In genomic region chr6:26403888-26404287, GRCh38 we compare ENCODE assay signal across 13 cellular contexts. TPM values are rescaled to one million over a fixed set of nuclear protein-coding genes. Genes with fewer than 3 reads are reported as not detected.
DNase-seq lines count a peak whose midpoint lies in the region; ATAC-seq and TF ChIP-seq lines count a peak whose summit lies in the region.
"Had no signal": no experiment of that assay in that cellular context is flagged by ENCODE, and none has a peak within 500 bp of the region (broad histone marks: within the 10 kb centered on the region; RNA-seq: fewer than 3 reads in every experiment).

No MANE protein-coding gene starts in this region.

- peak overlapping the region; percentile 7 for H3K4me2 ChIP-seq in fibroblast of lung (ENCODE audit: extremely low read depth, insufficient read depth, low read length)

- POLR2A ChIA-PET in WTC11 (lab: Charles Lee): no interaction called here

- H3K79me2 ChIP-seq in fibroblast of lung (ENCODE audit: control insufficient read depth, insufficient read depth, low read length): no peaks in the 10 kb centered on the region

- peak; percentile 49 for ATAC-seq in WTC11
- ATAC-seq in stimulated activated memory B cell treated with anti-CD40 and anti-IgM and Interleukin-4, amounts not matched to agents 10 μg/mL and 1 μg/mL and 100 μg/mL, for 72 hours: no peak
- ATAC-seq: gastroesophageal sphincter, mucosa of descending colon had no signal

- peaks cover 57% of the 10 kb centered on the region for H3K4me1 Mint-ChIP-seq in activated naive CD4-positive, alpha-beta T cell treated with anti-CD3 and anti-CD28 coated beads, Interleukin-2, amount 10 ng/mL, durations not matched to agents 7 days and 5 days
- peaks cover 22% of the 10 kb centered on the region for H3K4me1 Mint-ChIP-seq in WTC11
- peaks cover 55% of the 10 kb centered on the region for H3K4me1 Mint-ChIP-seq in stimulated activated memory B cell treated with anti-CD40 and anti-IgM and Interleukin-4, amounts not matched to agents 10 μg/mL and 1 μg/mL and 100 μg/mL, for 72 hours

- H3K4me3 ChIP-seq in fibroblast of lung (replicated peaks in 1 of 4; ENCODE audit: control extremely low read depth in 1 of 4, insufficient read depth in 1 of 4, low read depth in 3 of 4, low read length in 4 of 4): peak overlapping the region in 1 of 4 experiments; percentile 2
- H3K4me3 ChIP-seq: mucosa of descending colon had no signal

- H3K4me1 ChIP-seq in fibroblast of lung (ENCODE audit: control insufficient read depth, extremely low read depth, insufficient read depth, low read length): no peaks in the 10 kb centered on the region

- H3K27me3 Mint-ChIP-seq in activated naive CD4-positive, alpha-beta T cell treated with anti-CD3 and anti-CD28 coated beads, Interleukin-2, amount 10 ng/mL, durations not matched to agents 7 days and 5 days: no peaks in the 10 kb centered on the region
- H3K27me3 Mint-ChIP-seq in WTC11 (ENCODE audit: low read depth): no peaks in the 10 kb centered on the region
- no peaks in the 10 kb centered on the region for H3K27me3 Mint-ChIP-seq in stimulated activated memory B cell treated with anti-CD40 and anti-IgM and Interleukin-4, amounts not matched to agents 10 μg/mL and 1 μg/mL and 100 μg/mL, for 72 hours

- no peak overlapping the region for H2AFZ ChIP-seq in fibroblast of lung (ENCODE audit: low read length)

- H3K27ac ChIP-seq in fibroblast of lung (ENCODE audit: insufficient read depth, low read length): no peak overlapping the region
- H3K27ac ChIP-seq: gastroesophageal sphincter, Peyer's patch had no signal

- no peak for DNase-seq in activated naive CD4-positive, alpha-beta T cell treated with anti-CD3 and anti-CD28 coated beads, Interleukin-2, amount 10 ng/mL, durations not matched to agents 7 days and 5 days
- DNase-seq in activated naive CD4-positive, alpha-beta T cell treated with anti-CD3 and anti-CD28 coated beads, Interleukin-2, amount 50 U/mL, for 16 hours: no peak
- DNase-seq in WTC11 (ENCODE audit: low spot score): no peak
- DNase-seq in fibroblast of lung (ENCODE audit: low read depth in 2 of 2): no peak
- no peak for DNase-seq in activated gamma-delta T cell treated with Interleukin-2 at 50 U/mL for 16 hours
- no peak for DNase-seq in stimulated activated CD4-positive, alpha-beta T cell treated with anti-CD3 and anti-CD28 coated beads, Interleukin-1b, Interleukin-23, amount 100 ng/mL, for 48 hours
- DNase-seq in GM19238 (ENCODE audit: insufficient read length, low spot score): no peak
- DNase-seq: mucosa of descending colon, NCI-H146, NCI-H510A treated with DMSO at 0.1 percent for 48 hours, Peyer's patch had no signal

- H3K9me3 ChIP-seq in fibroblast of lung (ENCODE audit: control insufficient read depth, insufficient read depth, low read depth, low read length): no peaks in the 10 kb centered on the region
- H3K9me3 ChIP-seq: gastroesophageal sphincter, mucosa of descending colon, Peyer's patch had no signal

- peaks cover 43% of the 10 kb centered on the region for H3K36me3 Mint-ChIP-seq in activated naive CD4-positive, alpha-beta T cell treated with anti-CD3 and anti-CD28 coated beads, Interleukin-2, amount 10 ng/mL, durations not matched to agents 7 days and 5 days
- no peaks in the 10 kb centered on the region for H3K36me3 Mint-ChIP-seq in WTC11
- peaks cover 29% of the 10 kb centered on the region for H3K36me3 Mint-ChIP-seq in stimulated activated memory B cell treated with anti-CD40 and anti-IgM and Interleukin-4, amounts not matched to agents 10 μg/mL and 1 μg/mL and 100 μg/mL, for 72 hours

- peak overlapping the region; percentile 96 for H3K4me3 Mint-ChIP-seq in activated naive CD4-positive, alpha-beta T cell treated with anti-CD3 and anti-CD28 coated beads, Interleukin-2, amount 10 ng/mL, durations not matched to agents 7 days and 5 days
- no peak overlapping the region for H3K4me3 Mint-ChIP-seq in WTC11
- peak overlapping the region; percentile 23 for H3K4me3 Mint-ChIP-seq in stimulated activated memory B cell treated with anti-CD40 and anti-IgM and Interleukin-4, amounts not matched to agents 10 μg/mL and 1 μg/mL and 100 μg/mL, for 72 hours

- H3K9me3 Mint-ChIP-seq in activated naive CD4-positive, alpha-beta T cell treated with anti-CD3 and anti-CD28 coated beads, Interleukin-2, amount 10 ng/mL, durations not matched to agents 7 days and 5 days: no peaks in the 10 kb centered on the region
- H3K9me3 Mint-ChIP-seq in WTC11: no peaks in the 10 kb centered on the region
- H3K9me3 Mint-ChIP-seq in stimulated activated memory B cell treated with anti-CD40 and anti-IgM and Interleukin-4, amounts not matched to agents 10 μg/mL and 1 μg/mL and 100 μg/mL, for 72 hours: no peaks in the 10 kb centered on the region

- no peaks in the 10 kb centered on the region for H3K27me3 ChIP-seq in fibroblast of lung (ENCODE audit: control insufficient read depth, insufficient read depth, low read length)
- H3K27me3 ChIP-seq: gastroesophageal sphincter, Peyer's patch had no signal

- CTCF ChIA-PET in activated naive CD4-positive, alpha-beta T cell treated with anti-CD3 and anti-CD28 coated beads, Interleukin-2, amount 10 ng/mL, durations not matched to agents 7 days and 5 days (lab: Charles Lee): interaction anchor here (1.5 kb wide), 1 partner anchor 62 kb away, joined by 3 read pairs; no protein-coding TSS in a partner anchor
- CTCF ChIA-PET in WTC11 (lab: Charles Lee): no interaction called here

- H3K27ac Mint-ChIP-seq in activated naive CD4-positive, alpha-beta T cell treated with anti-CD3 and anti-CD28 coated beads, Interleukin-2, amount 10 ng/mL, durations not matched to agents 7 days and 5 days: peak overlapping the region; percentile 13
- peak overlapping the region; percentile 4; the same call in 1 of the 2 replicates for H3K27ac Mint-ChIP-seq in WTC11
- no peak overlapping the region for H3K27ac Mint-ChIP-seq in stimulated activated memory B cell treated with anti-CD40 and anti-IgM and Interleukin-4, amounts not matched to agents 10 μg/mL and 1 μg/mL and 100 μg/mL, for 72 hours

- H3K9ac ChIP-seq in fibroblast of lung (ENCODE audit: insufficient read depth, low read length): no peak overlapping the region

- H4K20me1 ChIP-seq in fibroblast of lung (ENCODE audit: control insufficient read depth, extremely low read depth, insufficient read depth, low read length): no peaks in the 10 kb centered on the region

- TF ChIP-seq CTCF in WTC11 (IDR thresholded peaks at IDR 0.05) (no peak), fibroblast of lung (conservative IDR thresholded peaks at IDR 0.05 in 1 of 2, IDR thresholded peaks at IDR 0.05 in 1 of 2; ENCODE audit: low read depth in 1 of 2, low read length in 2 of 2) (peak in 1 of 2 donors; percentile 2)

- H3K36me3 ChIP-seq in fibroblast of lung (ENCODE audit: control insufficient read depth, insufficient read depth, low read length): peaks cover 7% of the 10 kb centered on the region

TF ChIP-seq in WTC11, 78 proteins besides CTCF, POLR2A, EP300 and RAD21 (continues in another document):
- TF ChIP-seq FOXP1 (CRISPR knock-in tag; IDR thresholded peaks at IDR 0.05; ENCODE audit: borderline replicate concordance): no peak
- TF ChIP-seq JAZF1 (CRISPR knock-in tag; IDR thresholded peaks at IDR 0.05): no peak
- no peak for TF ChIP-seq ZNF512 (CRISPR knock-in tag; IDR thresholded peaks at IDR 0.05; ENCODE audit: borderline replicate concordance)

RNA-seq across cellular contexts. Expression of gene BTN3A1, which starts 1.8 kb away (rescaled TPM):
- total RNA-seq in WTC11 (2021) (4.5 to 7.3 TPM (median 7.2 TPM) in 3 replicates), fibroblast of lung (36.5 and 42.9 TPM in 2 replicates)
- polyA plus RNA-seq in fibroblast of lung: 19.8 and 31.6 TPM in 2 replicates
- polyA plus RNA-seq in fibroblast of lung (2012): 11.2 and 16.9 TPM in 2 replicates
- 16.1 and 40.2 TPM in 2 replicates for polyA minus RNA-seq in fibroblast of lung (ENCODE audit: low replicate concordance)

RNA-seq across cellular contexts. Expression of gene BTN2A2, which starts 21.0 kb away (rescaled TPM):
- total RNA-seq in WTC11 (2021) (15.6 to 18.0 TPM (median 16.2 TPM) in 3 replicates), fibroblast of lung (7.4 and 12.7 TPM in 2 replicates)
- 8.6 and 14.8 TPM in 2 replicates for polyA plus RNA-seq in fibroblast of lung
- polyA plus RNA-seq in fibroblast of lung (2012): 8.3 and 12.5 TPM in 2 replicates
- polyA minus RNA-seq in fibroblast of lung (ENCODE audit: low replicate concordance): 10.0 and 21.7 TPM in 2 replicates

RNA-seq across cellular contexts. Expression of gene BTN3A3, which starts 36.4 kb away (rescaled TPM):
- total RNA-seq in WTC11 (2021): 4.3 to 4.5 TPM (median 4.5 TPM) in 3 replicates
- total RNA-seq in fibroblast of lung: 27.7 and 33.7 TPM in 2 replicates
- 23.0 and 33.7 TPM in 2 replicates for polyA plus RNA-seq in fibroblast of lung
- polyA plus RNA-seq in fibroblast of lung (2012): 15.7 and 20.6 TPM in 2 replicates
- polyA minus RNA-seq in fibroblast of lung (ENCODE audit: low replicate concordance): 14.9 and 40.8 TPM in 2 replicates

RNA-seq across cellular contexts. Expression of gene BTN3A2, which starts 38.9 kb away (rescaled TPM):
- total RNA-seq in WTC11 (2021) (3.4 to 7.4 TPM (median 7.0 TPM) in 3 replicates), fibroblast of lung (21.6 and 21.8 TPM in 2 replicates)
- polyA plus RNA-seq in fibroblast of lung: 27.2 and 39.1 TPM in 2 replicates
- 19.1 and 24.8 TPM in 2 replicates for polyA plus RNA-seq in fibroblast of lung (2012)
- polyA minus RNA-seq in fibroblast of lung (ENCODE audit: low replicate concordance): 10.0 and 23.6 TPM in 2 replicates

RNA-seq across cellular contexts. Expression of gene BTN2A1, which starts 53.9 kb away (rescaled TPM):
- 9.3 to 9.9 TPM (median 9.5 TPM) in 3 replicates for total RNA-seq in WTC11 (2021)
- 8.7 and 14.9 TPM in 2 replicates for total RNA-seq in fibroblast of lung
- polyA plus RNA-seq in fibroblast of lung: 22.7 and 26.4 TPM in 2 replicates
- polyA plus RNA-seq in fibroblast of lung (2012): 16.4 and 19.3 TPM in 2 replicates
- polyA minus RNA-seq in fibroblast of lung (ENCODE audit: low replicate concordance): 7.1 and 16.2 TPM in 2 replicates
